In the genomic region with DNA sequence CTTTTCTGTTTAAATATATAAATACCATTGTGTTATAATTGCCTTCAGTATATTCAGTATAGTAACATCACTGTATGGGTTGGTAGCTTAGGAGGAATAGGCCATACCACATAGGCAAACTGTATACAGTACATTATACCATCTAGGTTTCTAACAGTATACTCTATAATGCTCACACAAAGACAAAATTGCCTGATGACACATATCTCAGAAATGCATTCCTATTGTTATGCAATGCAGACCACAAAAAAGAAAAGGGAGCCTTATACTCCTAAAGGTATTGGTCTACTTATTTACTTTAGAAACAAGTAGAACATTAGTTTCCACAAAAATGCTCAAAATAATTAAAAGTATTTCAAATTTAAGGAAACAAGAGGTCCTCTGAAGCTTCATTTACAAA, we compare ENCODE assay signal across 1 cellular context.
TF ChIP-seq lines count a peak whose summit lies in the region.

No MANE protein-coding gene starts in this region.

TF ChIP-seq in GM23338, 12 proteins besides CTCF, POLR2A, EP300 and RAD21 (continued from another document):
- TF ChIP-seq, protein P1, sequence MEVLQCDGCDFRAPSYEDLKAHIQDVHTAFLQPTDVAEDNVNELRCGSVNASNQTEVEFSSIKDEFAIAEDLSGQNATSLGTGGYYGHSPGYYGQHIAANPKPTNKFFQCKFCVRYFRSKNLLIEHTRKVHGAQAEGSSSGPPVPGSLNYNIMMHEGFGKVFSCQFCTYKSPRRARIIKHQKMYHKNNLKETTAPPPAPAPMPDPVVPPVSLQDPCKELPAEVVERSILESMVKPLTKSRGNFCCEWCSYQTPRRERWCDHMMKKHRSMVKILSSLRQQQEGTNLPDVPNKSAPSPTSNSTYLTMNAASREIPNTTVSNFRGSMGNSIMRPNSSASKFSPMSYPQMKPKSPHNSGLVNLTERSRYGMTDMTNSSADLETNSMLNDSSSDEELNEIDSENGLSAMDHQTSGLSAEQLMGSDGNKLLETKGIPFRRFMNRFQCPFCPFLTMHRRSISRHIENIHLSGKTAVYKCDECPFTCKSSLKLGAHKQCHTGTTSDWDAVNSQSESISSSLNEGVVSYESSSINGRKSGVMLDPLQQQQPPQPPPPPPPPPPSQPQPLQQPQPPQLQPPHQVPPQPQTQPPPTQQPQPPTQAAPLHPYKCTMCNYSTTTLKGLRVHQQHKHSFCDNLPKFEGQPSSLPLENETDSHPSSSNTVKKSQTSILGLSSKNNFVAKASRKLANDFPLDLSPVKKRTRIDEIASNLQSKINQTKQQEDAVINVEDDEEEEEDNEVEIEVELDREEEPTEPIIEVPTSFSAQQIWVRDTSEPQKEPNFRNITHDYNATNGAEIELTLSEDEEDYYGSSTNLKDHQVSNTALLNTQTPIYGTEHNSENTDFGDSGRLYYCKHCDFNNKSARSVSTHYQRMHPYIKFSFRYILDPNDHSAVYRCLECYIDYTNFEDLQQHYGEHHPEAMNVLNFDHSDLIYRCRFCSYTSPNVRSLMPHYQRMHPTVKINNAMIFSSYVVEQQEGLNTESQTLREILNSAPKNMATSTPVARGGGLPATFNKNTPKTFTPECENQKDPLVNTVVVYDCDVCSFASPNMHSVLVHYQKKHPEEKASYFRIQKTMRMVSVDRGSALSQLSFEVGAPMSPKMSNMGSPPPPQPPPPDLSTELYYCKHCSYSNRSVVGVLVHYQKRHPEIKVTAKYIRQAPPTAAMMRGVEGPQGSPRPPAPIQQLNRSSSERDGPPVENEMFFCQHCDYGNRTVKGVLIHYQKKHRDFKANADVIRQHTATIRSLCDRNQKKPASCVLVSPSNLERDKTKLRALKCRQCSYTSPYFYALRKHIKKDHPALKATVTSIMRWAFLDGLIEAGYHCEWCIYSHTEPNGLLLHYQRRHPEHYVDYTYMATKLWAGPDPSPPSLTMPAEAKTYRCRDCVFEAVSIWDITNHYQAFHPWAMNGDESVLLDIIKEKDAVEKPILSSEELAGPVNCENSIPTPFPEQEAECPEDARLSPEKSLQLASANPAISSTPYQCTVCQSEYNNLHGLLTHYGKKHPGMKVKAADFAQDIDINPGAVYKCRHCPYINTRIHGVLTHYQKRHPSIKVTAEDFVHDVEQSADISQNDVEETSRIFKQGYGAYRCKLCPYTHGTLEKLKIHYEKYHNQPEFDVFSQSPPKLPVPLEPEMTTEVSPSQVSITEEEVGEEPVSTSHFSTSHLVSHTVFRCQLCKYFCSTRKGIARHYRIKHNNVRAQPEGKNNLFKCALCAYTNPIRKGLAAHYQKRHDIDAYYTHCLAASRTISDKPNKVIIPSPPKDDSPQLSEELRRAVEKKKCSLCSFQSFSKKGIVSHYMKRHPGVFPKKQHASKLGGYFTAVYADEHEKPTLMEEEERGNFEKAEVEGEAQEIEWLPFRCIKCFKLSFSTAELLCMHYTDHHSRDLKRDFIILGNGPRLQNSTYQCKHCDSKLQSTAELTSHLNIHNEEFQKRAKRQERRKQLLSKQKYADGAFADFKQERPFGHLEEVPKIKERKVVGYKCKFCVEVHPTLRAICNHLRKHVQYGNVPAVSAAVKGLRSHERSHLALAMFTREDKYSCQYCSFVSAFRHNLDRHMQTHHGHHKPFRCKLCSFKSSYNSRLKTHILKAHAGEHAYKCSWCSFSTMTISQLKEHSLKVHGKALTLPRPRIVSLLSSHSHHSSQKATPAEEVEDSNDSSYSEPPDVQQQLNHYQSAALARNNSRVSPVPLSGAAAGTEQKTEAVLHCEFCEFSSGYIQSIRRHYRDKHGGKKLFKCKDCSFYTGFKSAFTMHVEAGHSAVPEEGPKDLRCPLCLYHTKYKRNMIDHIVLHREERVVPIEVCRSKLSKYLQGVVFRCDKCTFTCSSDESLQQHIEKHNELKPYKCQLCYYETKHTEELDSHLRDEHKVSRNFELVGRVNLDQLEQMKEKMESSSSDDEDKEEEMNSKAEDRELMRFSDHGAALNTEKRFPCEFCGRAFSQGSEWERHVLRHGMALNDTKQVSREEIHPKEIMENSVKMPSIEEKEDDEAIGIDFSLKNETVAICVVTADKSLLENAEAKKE (CRISPR knock-in tag; IDR thresholded peaks at IDR 0.05), result no peak
- TF ChIP-seq, protein P2, sequence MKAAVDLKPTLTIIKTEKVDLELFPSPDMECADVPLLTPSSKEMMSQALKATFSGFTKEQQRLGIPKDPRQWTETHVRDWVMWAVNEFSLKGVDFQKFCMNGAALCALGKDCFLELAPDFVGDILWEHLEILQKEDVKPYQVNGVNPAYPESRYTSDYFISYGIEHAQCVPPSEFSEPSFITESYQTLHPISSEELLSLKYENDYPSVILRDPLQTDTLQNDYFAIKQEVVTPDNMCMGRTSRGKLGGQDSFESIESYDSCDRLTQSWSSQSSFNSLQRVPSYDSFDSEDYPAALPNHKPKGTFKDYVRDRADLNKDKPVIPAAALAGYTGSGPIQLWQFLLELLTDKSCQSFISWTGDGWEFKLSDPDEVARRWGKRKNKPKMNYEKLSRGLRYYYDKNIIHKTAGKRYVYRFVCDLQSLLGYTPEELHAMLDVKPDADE (IDR thresholded peaks at IDR 0.05), result no peak
- TF ChIP-seq JUNB (IDR thresholded peaks at IDR 0.05; ENCODE audit: unreplicated experiment), result no peak
- no peak for TF ChIP-seq ZNF114 (CRISPR knock-in tag; IDR thresholded peaks at IDR 0.05)
- TF ChIP-seq CREB1 (CRISPR knock-in tag; IDR thresholded peaks at IDR 0.05; ENCODE audit: low read depth), result no peak
TF ChIP-seq in GM23338: peak in this region for 0.
